8 cellular contexts compared by ENCODE assay signal in the genomic region with DNA sequence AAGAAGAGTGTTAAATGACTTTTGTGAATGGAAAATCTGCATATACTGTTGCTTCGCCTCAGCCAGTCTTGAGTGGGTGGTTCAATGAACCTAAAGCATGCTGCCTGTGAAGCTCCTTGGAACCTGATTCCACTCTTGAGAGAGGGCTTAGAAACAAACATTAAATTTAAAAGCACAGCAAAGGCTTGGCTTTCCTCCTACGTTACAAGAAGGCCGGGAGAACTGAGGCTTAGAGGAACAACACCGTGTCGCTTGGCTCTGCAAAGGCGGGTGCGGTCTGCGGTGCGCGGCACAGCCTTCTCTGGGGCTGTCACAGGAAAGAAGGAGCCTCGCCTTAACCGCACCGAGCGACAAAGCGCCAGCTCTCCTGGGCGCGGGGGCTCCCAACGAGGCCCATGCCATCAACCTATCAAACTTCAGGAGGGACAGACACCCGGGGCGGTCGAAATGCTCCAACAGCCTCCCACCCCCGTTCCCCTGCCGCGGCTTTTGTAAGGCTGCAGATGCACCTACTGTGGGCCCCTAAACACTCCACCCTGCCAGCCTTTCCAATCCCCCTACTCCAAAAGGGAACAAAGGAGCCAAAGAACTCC. TPM values are rescaled to one million over a fixed set of nuclear protein-coding genes. Genes with fewer than 3 reads are reported as not detected.
A peak's percentile ranks its signal among the peaks of the same experiment; 100 is the strongest.
DNase-seq lines count a peak whose midpoint lies in the region; ATAC-seq and TF ChIP-seq lines count a peak whose summit lies in the region.

No MANE protein-coding gene starts in this region.

- no peaks in the 10 kb centered on the region for H3K36me3 ChIP-seq in upper lobe of right lung

- peaks cover 26% of the 10 kb centered on the region for H3K4me1 ChIP-seq in upper lobe of right lung

- H3K27me3 Mint-ChIP-seq in activated naive CD4-positive, alpha-beta T cell treated with anti-CD3 and anti-CD28 coated beads, Interleukin-2, amount 10 ng/mL, durations not matched to agents 7 days and 5 days: no peaks in the 10 kb centered on the region

- no peaks in the 10 kb centered on the region for H3K9me3 Mint-ChIP-seq in activated naive CD4-positive, alpha-beta T cell treated with anti-CD3 and anti-CD28 coated beads, Interleukin-2, amount 10 ng/mL, durations not matched to agents 7 days and 5 days

- H3K9me3 ChIP-seq in upper lobe of right lung: no peaks in the 10 kb centered on the region

- peak overlapping the region; percentile 91 for H3K4me3 ChIP-seq in upper lobe of right lung

- CTCF ChIA-PET in activated naive CD4-positive, alpha-beta T cell treated with anti-CD3 and anti-CD28 coated beads, Interleukin-2, amount 10 ng/mL, durations not matched to agents 7 days and 5 days (lab: Charles Lee): interaction anchor here (0.6 to 1.8 kb wide), 3 partner anchors 28 to 234 kb away, joined by 3 to 9 read pairs (median 4); a partner anchor contains a TSS

- peaks cover 20% of the 10 kb centered on the region for H3K36me3 Mint-ChIP-seq in activated naive CD4-positive, alpha-beta T cell treated with anti-CD3 and anti-CD28 coated beads, Interleukin-2, amount 10 ng/mL, durations not matched to agents 7 days and 5 days

- no peaks in the 10 kb centered on the region for H3K27me3 ChIP-seq in upper lobe of right lung

- H3K4me1 Mint-ChIP-seq in activated naive CD4-positive, alpha-beta T cell treated with anti-CD3 and anti-CD28 coated beads, Interleukin-2, amount 10 ng/mL, durations not matched to agents 7 days and 5 days: peaks cover 45% of the 10 kb centered on the region

- peak; percentile 45 for ATAC-seq in GM21576 (IDR thresholded peaks at IDR 0.05; ENCODE audit: unreplicated experiment)
- peak; percentile 65 for ATAC-seq in Right ventricle myocardium superior (ENCODE audit: poor library complexity)
- ATAC-seq in upper lobe of right lung: peak; percentile 68

- intact Hi-C loops in Right ventricle myocardium superior (cut with DNase I) (loop anchor here (5.0 kb wide), 1 partner anchor 91 kb away; no protein-coding TSS in a partner anchor), posterior cingulate gyrus (cut with DNase I) (no loop called here), upper lobe of right lung (cut with DNase I) (no loop called here)

- DNase-seq in DMS53 treated with DMSO at 0.1 percent for 48 hours (lab: John Stamatoyannopoulos, UW; ENCODE audit: unreplicated experiment): peak; percentile 24
- DNase-seq in HuH-7.5 (ENCODE audit: low spot score): peak; percentile 22
- peak; percentile 81 for DNase-seq in SIG-M5 treated with dmso at 0.1 percent for 504 hours (lab: John Stamatoyannopoulos, UW; ENCODE audit: unreplicated experiment)
- peak; percentile 92 for DNase-seq in activated naive CD4-positive, alpha-beta T cell treated with anti-CD3 and anti-CD28 coated beads, Interleukin-2, amount 10 ng/mL, durations not matched to agents 7 days and 5 days
- peak; percentile 73 for DNase-seq in Right ventricle myocardium superior
- DNase-seq in posterior cingulate gyrus: peak; percentile 19 to 92 (median 58)
- DNase-seq in upper lobe of right lung: peak; percentile 82

- no peak for TF ChIP-seq CTCF in upper lobe of right lung (IDR thresholded peaks at IDR 0.05)

- H3K27ac ChIP-seq in upper lobe of right lung: peak overlapping the region; percentile 91

- peak overlapping the region; percentile 94 for H3K4me3 Mint-ChIP-seq in activated naive CD4-positive, alpha-beta T cell treated with anti-CD3 and anti-CD28 coated beads, Interleukin-2, amount 10 ng/mL, durations not matched to agents 7 days and 5 days

- peak overlapping the region; percentile 99 for H3K27ac Mint-ChIP-seq in activated naive CD4-positive, alpha-beta T cell treated with anti-CD3 and anti-CD28 coated beads, Interleukin-2, amount 10 ng/mL, durations not matched to agents 7 days and 5 days

RNA-seq across cellular contexts. Expression of a gene that starts 0.8 kb away (rescaled TPM):
- 24.9 TPM for total RNA-seq in Right ventricle myocardium superior
- total RNA-seq in upper lobe of right lung: 97.3 TPM

Comparison
In these comparisons a context has a peak if more than half of its experiments do, and no peak if none do; other contexts are left out.
1. Peak in every context shown above with its lines: DNase-seq, ATAC-seq, H3K4me3 ChIP-seq and H3K27ac ChIP-seq.
2. DNase-seq: peak in every context shown above with its lines; median percentile 92 in activated naive CD4-positive, alpha-beta T cell treated with anti-CD3 and anti-CD28 coated beads, Interleukin-2, amount 10 ng/mL, durations not matched to agents 7 days and 5 days; 82 in upper lobe of right lung; 81 in SIG-M5 treated with dmso at 0.1 percent for 504 hours; 73 in Right ventricle myocardium superior; 58 in posterior cingulate gyrus; 24 in DMS53 treated with DMSO at 0.1 percent for 48 hours; 22 in HuH-7.5.